Comparison of ENCODE assay signal across 9 cellular contexts in genomic region chr5:125700380-125700856, GRCh38.
DNase-seq lines count a peak whose midpoint lies in the region; ATAC-seq and TF ChIP-seq lines count a peak whose summit lies in the region.
"Had no signal": no experiment of that assay in that cellular context is flagged by ENCODE, and none has a peak within 500 bp of the region (broad histone marks: within the 10 kb centered on the region; RNA-seq: fewer than 3 reads in every experiment).

No MANE protein-coding gene starts in this region.

- intact Hi-C loops in gastrocnemius medialis (cut with DNase I; ENCODE audit: low total_unique reads), result no loop called here

- peaks cover 2% of the 10 kb centered on the region for H3K27me3 Mint-ChIP-seq in glutamatergic neuron (ENCODE audit: unreplicated experiment)
- H3K27me3 Mint-ChIP-seq: activated CD4-positive, alpha-beta T cell treated with anti-CD3 and anti-CD28 coated beads for 36 hours had no signal

- H3K4me2 ChIP-seq in Loucy (ENCODE audit: low read depth, low read length, poor library complexity, severe bottlenecking), result peak overlapping the region; percentile 27

- DNase-seq in NOMO-1 treated with DMSO at 0.1 percent for 48 hours (lab: John Stamatoyannopoulos, UW; ENCODE audit: unreplicated experiment), result peak; percentile 65
- DNase-seq in glutamatergic neuron, result peak; percentile 49
- DNase-seq in gastrocnemius medialis, result no peak
- DNase-seq in GDM1 (lab: John Stamatoyannopoulos, UW), result no peak
- no peak for DNase-seq in NCI-H1105 (lab: John Stamatoyannopoulos, UW)
- DNase-seq: activated CD4-positive, alpha-beta T cell treated with anti-CD3 and anti-CD28 coated beads for 36 hours had no signal

- no peaks in the 10 kb centered on the region for H4K20me1 ChIP-seq in Loucy (ENCODE audit: insufficient read depth, low read length, poor library complexity, severe bottlenecking)

- ATAC-seq in gastrocnemius medialis (peak; percentile 86 to 87), HG03439 (IDR thresholded peaks at IDR 0.05; ENCODE audit: unreplicated experiment) (no peak), GM18909 (IDR thresholded peaks at IDR 0.05; ENCODE audit: poor library complexity, unreplicated experiment) (no peak)
- ATAC-seq: activated CD4-positive, alpha-beta T cell treated with anti-CD3 and anti-CD28 coated beads for 36 hours had no signal

- no peaks in the 10 kb centered on the region for H3F3A ChIP-seq in Loucy (ENCODE audit: low read depth)

- H3K4me3 ChIP-seq in Loucy (ENCODE audit: low read length, poor library complexity, severe bottlenecking), result no peak overlapping the region
- H3K4me3 ChIP-seq in gastrocnemius medialis, result peak overlapping the region in 3 of 4 donors; percentile 15 to 35 (median 23)

- in situ Hi-C loops in gastrocnemius medialis (cut with MboI; ENCODE audit: low sequenced_read_pairs in 4 of 4), result no loop called here

- TF ChIP-seq CTCF in Loucy (conservative IDR thresholded peaks at IDR 0.05; ENCODE audit: low read length), result no peak
- TF ChIP-seq CTCF in glutamatergic neuron (IDR thresholded peaks at IDR 0.05; ENCODE audit: partially characterized antibody, unreplicated experiment), result no peak
- no peak for TF ChIP-seq CTCF in gastrocnemius medialis (IDR thresholded peaks at IDR 0.05 in 4 of 5, conservative IDR thresholded peaks at IDR 0.05 in 1 of 5)

- no peaks in the 10 kb centered on the region for H3K9me3 Mint-ChIP-seq in glutamatergic neuron (ENCODE audit: unreplicated experiment)

- H3K36me3 ChIP-seq in Loucy (ENCODE audit: insufficient read depth, low read length), result no peaks in the 10 kb centered on the region
- H3K36me3 ChIP-seq in gastrocnemius medialis, result no peaks in the 10 kb centered on the region

- no peaks in the 10 kb centered on the region for H3K9me3 ChIP-seq in Loucy (ENCODE audit: insufficient read depth, low read depth, low read length)
- peaks cover 0 to 8% (median 0%) of the 10 kb centered on the region in 3 donors for H3K9me3 ChIP-seq in gastrocnemius medialis

- peak overlapping the region; percentile 56 for H3K27ac Mint-ChIP-seq in glutamatergic neuron (ENCODE audit: unreplicated experiment)
- H3K27ac Mint-ChIP-seq: activated CD4-positive, alpha-beta T cell treated with anti-CD3 and anti-CD28 coated beads for 36 hours had no signal

- no peak overlapping the region for H3K9ac ChIP-seq in Loucy (ENCODE audit: low read depth, low read length, poor library complexity, severe bottlenecking)

- H3K4me1 ChIP-seq in Loucy (ENCODE audit: insufficient read depth, low read length, poor library complexity, severe bottlenecking) (no peaks in the 10 kb centered on the region), gastrocnemius medialis (peaks cover 12 to 14% of the 10 kb centered on the region in 2 donors)

- no peak for TF ChIP-seq POLR2A in gastrocnemius medialis (IDR thresholded peaks at IDR 0.05)

- peaks cover 7% of the 10 kb centered on the region for H3K4me1 Mint-ChIP-seq in glutamatergic neuron (ENCODE audit: low read depth, unreplicated experiment)
- H3K4me1 Mint-ChIP-seq: activated CD4-positive, alpha-beta T cell treated with anti-CD3 and anti-CD28 coated beads for 36 hours had no signal

- peak overlapping the region; percentile 79 for H3K4me3 Mint-ChIP-seq in glutamatergic neuron (ENCODE audit: unreplicated experiment)
- H3K4me3 Mint-ChIP-seq: activated CD4-positive, alpha-beta T cell treated with anti-CD3 and anti-CD28 coated beads for 36 hours had no signal

- H3K27me3 ChIP-seq in Loucy (ENCODE audit: insufficient read depth, low read length, poor library complexity, severe bottlenecking), result no peaks in the 10 kb centered on the region
- H3K27me3 ChIP-seq in gastrocnemius medialis, result no peaks in the 10 kb centered on the region

- H3K27ac ChIP-seq in gastrocnemius medialis, result peak overlapping the region; percentile 2 to 51 (median 26)

- no peaks in the 10 kb centered on the region for H3K9me2 ChIP-seq in Loucy (replicated peaks; ENCODE audit: low read depth, low read length)

- peak overlapping the region; percentile 73; the same call in 1 of the 2 replicates for H2AFZ ChIP-seq in Loucy (ENCODE audit: low read length)

- H3K36me3 Mint-ChIP-seq in glutamatergic neuron (ENCODE audit: unreplicated experiment), result peaks cover 14% of the 10 kb centered on the region

- no peaks in the 10 kb centered on the region for H3K79me2 ChIP-seq in Loucy (ENCODE audit: insufficient read depth, low read length)

Comparison
In these comparisons a context has a peak if more than half of its experiments do, and no peak if none do; other contexts are left out.
1. DNase-seq: peak in NOMO-1 treated with DMSO at 0.1 percent for 48 hours (single experiment) and glutamatergic neuron (single experiment); none in gastrocnemius medialis (0 of 2), GDM1 (single experiment) and NCI-H1105 (single experiment).
2. ATAC-seq: peak in gastrocnemius medialis (2 of 2); none in HG03439 (single experiment) and GM18909 (single experiment).